1 cellular context compared by ENCODE assay signal in the genomic region with DNA sequence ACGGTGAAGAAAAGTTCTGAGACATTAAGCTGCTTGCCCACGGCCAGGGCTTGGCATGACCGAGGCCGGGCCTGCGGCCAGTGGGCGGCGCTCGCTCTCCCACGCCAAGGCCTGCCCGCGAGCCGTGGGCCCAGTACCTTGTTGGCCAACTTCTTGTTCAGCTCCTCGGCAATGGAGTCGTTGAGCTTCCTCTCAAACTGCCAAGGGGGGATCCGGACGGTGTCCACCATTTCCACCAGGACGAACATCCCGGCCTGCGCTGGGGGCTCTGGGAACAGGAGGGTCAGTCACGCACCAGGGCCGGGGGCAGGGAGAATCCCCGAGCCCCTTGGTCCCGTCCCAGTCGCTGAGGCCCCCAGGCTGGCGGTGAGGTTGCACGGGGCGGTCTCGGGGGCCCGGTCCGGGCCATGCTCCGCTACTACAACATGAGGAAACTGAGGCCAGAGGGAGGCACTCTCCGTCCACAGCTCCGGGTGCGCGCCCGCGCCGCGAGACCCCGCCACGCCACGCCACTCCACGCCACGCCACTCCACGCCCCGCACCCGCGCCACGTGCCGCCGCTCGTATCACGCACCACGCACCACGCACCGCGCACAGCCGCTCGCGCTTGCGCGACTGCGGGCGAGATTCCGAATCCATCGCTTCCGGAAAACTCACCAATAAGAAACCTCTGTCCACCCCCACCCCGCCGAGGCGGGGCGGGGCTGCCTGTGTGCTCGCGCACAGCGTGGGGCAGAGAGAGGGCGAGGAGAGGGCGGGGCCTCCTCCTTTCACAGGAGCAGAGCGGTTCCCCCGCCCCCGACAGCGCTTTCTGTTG.
A peak's percentile ranks its signal among the peaks of the same experiment; 100 is the strongest.
TF ChIP-seq lines count a peak whose summit lies in the region.

A gene with protein sequence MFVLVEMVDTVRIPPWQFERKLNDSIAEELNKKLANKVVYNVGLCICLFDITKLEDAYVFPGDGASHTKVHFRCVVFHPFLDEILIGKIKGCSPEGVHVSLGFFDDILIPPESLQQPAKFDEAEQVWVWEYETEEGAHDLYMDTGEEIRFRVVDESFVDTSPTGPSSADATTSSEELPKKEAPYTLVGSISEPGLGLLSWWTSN (minus strand): TSS at position 617 of the 817 bp plus-strand sequence. CDS start 369 bp downstream, at position 248.

TF ChIP-seq in SK-N-SH, 30 proteins besides CTCF, POLR2A, EP300 and RAD21 (continued from another document):
- TF ChIP-seq TEAD4 (IDR thresholded peaks at IDR 0.05; ENCODE audit: borderline replicate concordance, insufficient read depth) (no peak), SMC3 (IDR thresholded peaks at IDR 0.05; ENCODE audit: low read depth, low read length) (peak; percentile 43), JUND (IDR thresholded peaks at IDR 0.05) (no peak), MXI1 (IDR thresholded peaks at IDR 0.05; ENCODE audit: low read depth, low read length) (peak; percentile 58; the same call in 1 of the 2 replicates), NFIC (IDR thresholded peaks at IDR 0.05; ENCODE audit: borderline replicate concordance) (no peak), TAF1 (IDR thresholded peaks at IDR 0.05; ENCODE audit: borderline replicate concordance, low read depth, low read length) (no peak), GABPA (IDR thresholded peaks at IDR 0.05; ENCODE audit: low read depth) (no peak), NRF1 (IDR thresholded peaks at IDR 0.05; ENCODE audit: low read depth, low read length) (peak; percentile 79), FOXJ3 (CRISPR knock-in tag; IDR thresholded peaks at IDR 0.05) (no peak)
- TF ChIP-seq, protein P1, sequence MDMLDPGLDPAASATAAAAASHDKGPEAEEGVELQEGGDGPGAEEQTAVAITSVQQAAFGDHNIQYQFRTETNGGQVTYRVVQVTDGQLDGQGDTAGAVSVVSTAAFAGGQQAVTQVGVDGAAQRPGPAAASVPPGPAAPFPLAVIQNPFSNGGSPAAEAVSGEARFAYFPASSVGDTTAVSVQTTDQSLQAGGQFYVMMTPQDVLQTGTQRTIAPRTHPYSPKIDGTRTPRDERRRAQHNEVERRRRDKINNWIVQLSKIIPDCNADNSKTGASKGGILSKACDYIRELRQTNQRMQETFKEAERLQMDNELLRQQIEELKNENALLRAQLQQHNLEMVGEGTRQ (IDR thresholded peaks at IDR 0.05; ENCODE audit: borderline replicate concordance, low read depth, low read length) = no peak
- TF ChIP-seq, protein P2, sequence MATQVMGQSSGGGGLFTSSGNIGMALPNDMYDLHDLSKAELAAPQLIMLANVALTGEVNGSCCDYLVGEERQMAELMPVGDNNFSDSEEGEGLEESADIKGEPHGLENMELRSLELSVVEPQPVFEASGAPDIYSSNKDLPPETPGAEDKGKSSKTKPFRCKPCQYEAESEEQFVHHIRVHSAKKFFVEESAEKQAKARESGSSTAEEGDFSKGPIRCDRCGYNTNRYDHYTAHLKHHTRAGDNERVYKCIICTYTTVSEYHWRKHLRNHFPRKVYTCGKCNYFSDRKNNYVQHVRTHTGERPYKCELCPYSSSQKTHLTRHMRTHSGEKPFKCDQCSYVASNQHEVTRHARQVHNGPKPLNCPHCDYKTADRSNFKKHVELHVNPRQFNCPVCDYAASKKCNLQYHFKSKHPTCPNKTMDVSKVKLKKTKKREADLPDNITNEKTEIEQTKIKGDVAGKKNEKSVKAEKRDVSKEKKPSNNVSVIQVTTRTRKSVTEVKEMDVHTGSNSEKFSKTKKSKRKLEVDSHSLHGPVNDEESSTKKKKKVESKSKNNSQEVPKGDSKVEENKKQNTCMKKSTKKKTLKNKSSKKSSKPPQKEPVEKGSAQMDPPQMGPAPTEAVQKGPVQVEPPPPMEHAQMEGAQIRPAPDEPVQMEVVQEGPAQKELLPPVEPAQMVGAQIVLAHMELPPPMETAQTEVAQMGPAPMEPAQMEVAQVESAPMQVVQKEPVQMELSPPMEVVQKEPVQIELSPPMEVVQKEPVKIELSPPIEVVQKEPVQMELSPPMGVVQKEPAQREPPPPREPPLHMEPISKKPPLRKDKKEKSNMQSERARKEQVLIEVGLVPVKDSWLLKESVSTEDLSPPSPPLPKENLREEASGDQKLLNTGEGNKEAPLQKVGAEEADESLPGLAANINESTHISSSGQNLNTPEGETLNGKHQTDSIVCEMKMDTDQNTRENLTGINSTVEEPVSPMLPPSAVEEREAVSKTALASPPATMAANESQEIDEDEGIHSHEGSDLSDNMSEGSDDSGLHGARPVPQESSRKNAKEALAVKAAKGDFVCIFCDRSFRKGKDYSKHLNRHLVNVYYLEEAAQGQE (IDR thresholded peaks at IDR 0.05; ENCODE audit: low read depth, low read length) = no peak
TF ChIP-seq in SK-N-SH: peak in this region for 7.
